24 cellular contexts compared by ENCODE assay signal in the genomic region with DNA sequence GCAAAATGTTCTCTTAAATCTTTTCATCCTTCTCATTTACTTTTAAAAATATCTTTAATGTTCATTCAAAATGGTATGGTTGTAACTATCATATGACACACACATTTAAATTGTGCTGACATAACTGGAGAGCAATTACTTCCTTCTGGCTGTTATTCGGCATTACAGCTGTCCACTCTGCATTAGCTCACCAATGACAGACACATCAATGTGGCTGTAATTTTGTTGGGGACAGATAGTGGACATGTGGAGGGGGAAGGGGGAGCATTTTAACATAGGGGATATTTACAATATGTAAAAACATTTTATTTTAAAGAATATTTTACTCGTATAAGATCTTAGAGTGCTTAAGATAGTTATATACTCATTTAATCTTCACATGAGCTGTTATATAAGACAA.
"Had no signal": no experiment of that assay in that cellular context is flagged by ENCODE, and none has a peak within 500 bp of the region (broad histone marks: within the 10 kb centered on the region; RNA-seq: fewer than 3 reads in every experiment).

No MANE protein-coding gene starts in this region.

- DNase-seq: activated CD4-positive, alpha-beta memory T cell treated with anti-CD3 and anti-CD28 coated beads for 36 hours; activated CD4-positive, alpha-beta T cell treated with anti-CD3 and anti-CD28 coated beads for 4 hours; activated CD4-positive, alpha-beta T cell treated with anti-CD3 and anti-CD28 coated beads, Interleukin-2, amount 50 U/mL, for 1 hour; activated CD4-positive, CD25-positive, alpha-beta regulatory T cell treated with anti-CD3 and anti-CD28 coated beads, Interleukin-2, amount 50 U/mL, for 72 hours; activated CD8-positive, alpha-beta memory T cell treated with anti-CD3 and anti-CD28 coated beads, Interleukin-2, amount 50 U/mL, for 4 hours; activated effector memory CD4-positive, alpha-beta T cell treated with anti-CD3 and anti-CD28 coated beads, Interleukin-2, amount 50 U/mL, for 16 hours; activated naive CD4-positive, alpha-beta T cell; activated naive CD4-positive, alpha-beta T cell treated with anti-CD3 and anti-CD28 coated beads, Interleukin-2, amount 50 U/mL, for 16 hours; activated naive CD8-positive, alpha-beta T cell treated with anti-CD3 and anti-CD28 coated beads for 36 hours; activated T-cell treated with anti-CD3 and anti-CD28 coated beads, Interleukin-2, amount 50 U/mL, for 48 hours; amniotic stem cell; aorta; NCI-H1092 treated with DMSO at 0.1 percent for 48 hours; NCI-H1417; NCI-H187 treated with DMSO at 0.1 percent for 48 hours; NCI-H2081 treated with DMSO at 0.1 percent for 48 hours; NCI-H226; NCI-H446 treated with DMSO at 0.1 percent for 48 hours; NCI-H524; Right ventricle myocardium superior; SW 1271; T-helper 1 cell; T-helper 2 cell; T-helper 9 cell had no signal
